7 cellular contexts compared by ENCODE assay signal in genomic region chr3:67653425-67654098, GRCh38. TPM values are rescaled to one million over a fixed set of nuclear protein-coding genes. Genes with fewer than 3 reads are reported as not detected.
A peak's percentile ranks its signal among the peaks of the same experiment; 100 is the strongest.
DNase-seq lines count a peak whose midpoint lies in the region; ATAC-seq and TF ChIP-seq lines count a peak whose summit lies in the region.

No MANE protein-coding gene starts in this region.

- H3K79me2 ChIP-seq in MM.1S (ENCODE audit: low read length), result peaks cover 50% of the 10 kb centered on the region

- H3K4me1 ChIP-seq in MM.1S (ENCODE audit: low read length) (peaks cover 4% of the 10 kb centered on the region), breast epithelium (peaks cover 0 to 7% of the 10 kb centered on the region in 2 donors), lung (ENCODE audit: control insufficient read depth in 2 of 2, insufficient read depth in 2 of 2, low read length in 2 of 2) (peaks cover 3 to 21% of the 10 kb centered on the region in 2 donors), uterus (peaks cover 0 to 3% of the 10 kb centered on the region in 2 donors)

- 17 to 22% methylated on average over 8 of the region's 8 CpGs for WGBS in lung, 2 donors

- no peaks in the 10 kb centered on the region for H4K20me1 ChIP-seq in MM.1S (ENCODE audit: insufficient read depth, low read length)

- H3K9ac ChIP-seq in MM.1S (ENCODE audit: low read length), result peak overlapping the region; percentile 90

- peak overlapping the region; percentile 83 for H3K4me2 ChIP-seq in MM.1S (ENCODE audit: low read depth, low read length)

- H3K36me3 ChIP-seq in MM.1S (replicated peaks; ENCODE audit: insufficient read depth, low read length), result no peaks in the 10 kb centered on the region
- H3K36me3 ChIP-seq in breast epithelium, result no peaks in the 10 kb centered on the region
- no peaks in the 10 kb centered on the region for H3K36me3 ChIP-seq in lung (ENCODE audit: control insufficient read depth in 2 of 2, insufficient read depth in 2 of 2, low read length in 2 of 2)
- no peaks in the 10 kb centered on the region for H3K36me3 ChIP-seq in uterus

- H3K4me3 ChIP-seq in MM.1S (ENCODE audit: low read length), result peak overlapping the region; percentile 77
- H3K4me3 ChIP-seq in breast epithelium, result peak overlapping the region; percentile 81 to 94 (median 93)
- H3K4me3 ChIP-seq in lung, result peak overlapping the region; percentile 93
- H3K4me3 ChIP-seq in uterus, result peak overlapping the region; percentile 47 to 96

- ATAC-seq in GM18517 (IDR thresholded peaks at IDR 0.05; ENCODE audit: unreplicated experiment) (peak; percentile 32), lung (ENCODE audit: insufficient read depth, low FRiP score) (peak; percentile 15)

- H3K27me3 ChIP-seq in MM.1S (replicated peaks; ENCODE audit: insufficient read depth, low read length) (no peaks in the 10 kb centered on the region), breast epithelium (no peaks in the 10 kb centered on the region), lung (ENCODE audit: control insufficient read depth, insufficient read depth) (no peaks in the 10 kb centered on the region), uterus (no peaks in the 10 kb centered on the region)

- peak overlapping the region; percentile 94 for H2AFZ ChIP-seq in MM.1S (ENCODE audit: low read length)

- H3K9me2 ChIP-seq in MM.1S (replicated peaks; ENCODE audit: insufficient read depth, low read length), result no peaks in the 10 kb centered on the region

- TF ChIP-seq POLR2A in breast epithelium (IDR thresholded peaks at IDR 0.05) (no peak), uterus (IDR thresholded peaks at IDR 0.05) (no peak)

- DNase-seq in HCEC 1CT (peak; percentile 43), MM.1S (peak; percentile 9), breast epithelium (ENCODE audit: low spot score in 2 of 2) (no peak), lung (ENCODE audit: low spot score) (no peak), uterus (no peak), NCI-H1436 treated with DMSO at 0.1 percent for 48 hours (lab: John Stamatoyannopoulos, UW) (no peak)

- intact Hi-C loops in breast epithelium (cut with DNase I; ENCODE audit: low total_unique reads), result no loop called here
- intact Hi-C loops in uterus (cut with DNase I; ENCODE audit: low total_unique reads), result no loop called here

- H3K27ac ChIP-seq in MM.1S (ENCODE audit: low read length), result peak overlapping the region; percentile 76; the same call in 1 of the 2 replicates
- peak overlapping the region; percentile 91 to 96 for H3K27ac ChIP-seq in breast epithelium
- peak overlapping the region; percentile 97 for H3K27ac ChIP-seq in lung (ENCODE audit: low read depth in 1 of 2, low read length in 1 of 2)
- H3K27ac ChIP-seq in uterus, result peak overlapping the region; percentile 88 to 97

- H3K9me3 ChIP-seq in MM.1S (replicated peaks; ENCODE audit: insufficient read depth, low read length), result no peaks in the 10 kb centered on the region
- no peaks in the 10 kb centered on the region for H3K9me3 ChIP-seq in breast epithelium
- no peaks in the 10 kb centered on the region for H3K9me3 ChIP-seq in lung (ENCODE audit: control insufficient read depth in 2 of 2, insufficient read depth in 1 of 2, low read length in 1 of 2)
- H3K9me3 ChIP-seq in uterus, result no peaks in the 10 kb centered on the region

- H3F3A ChIP-seq in MM.1S (ENCODE audit: insufficient read depth, low read length), result 0 out of 2 replicates have a peak, but pooled peaks cover 5% of the 10 kb centered on the region

- TF ChIP-seq CTCF in MM.1S (IDR thresholded peaks at IDR 0.05; ENCODE audit: low read length) (no peak), breast epithelium (IDR thresholded peaks at IDR 0.05) (no peak), lung (IDR thresholded peaks at IDR 0.05; ENCODE audit: control extremely low read depth, extremely low read depth) (no peak), uterus (IDR thresholded peaks at IDR 0.05) (no peak)

RNA-seq across cellular contexts. Expression of gene SUCLG2, which starts 0.8 kb away (rescaled TPM):
- total RNA-seq in breast epithelium (10 to 100 TPM; 45.9 to 58.1 (median 52.8) TPM), lung (10 to 100 TPM; 51.3 to 68.4 TPM), uterus (10 to 100 TPM; 30.5 to 77.0 (median 45.2) TPM)
- polyA plus RNA-seq in lung, result 10 to 100 TPM; 34.3 to 37.4 TPM

Comparison
In these comparisons a context has a peak if more than half of its experiments do, and no peak if none do; other contexts are left out.
1. DNase-seq: peak in HCEC 1CT (single experiment) and MM.1S (single experiment); none in breast epithelium (0 of 2), lung (single experiment), uterus (0 of 2) and NCI-H1436 treated with DMSO at 0.1 percent for 48 hours (single experiment).
2. Peak in every context shown above with its lines, with median percentiles within 50 percentile points of each other: H3K27ac ChIP-seq and H3K4me3 ChIP-seq.